ENCODE assay signal across 1 cellular context in the genomic region with DNA sequence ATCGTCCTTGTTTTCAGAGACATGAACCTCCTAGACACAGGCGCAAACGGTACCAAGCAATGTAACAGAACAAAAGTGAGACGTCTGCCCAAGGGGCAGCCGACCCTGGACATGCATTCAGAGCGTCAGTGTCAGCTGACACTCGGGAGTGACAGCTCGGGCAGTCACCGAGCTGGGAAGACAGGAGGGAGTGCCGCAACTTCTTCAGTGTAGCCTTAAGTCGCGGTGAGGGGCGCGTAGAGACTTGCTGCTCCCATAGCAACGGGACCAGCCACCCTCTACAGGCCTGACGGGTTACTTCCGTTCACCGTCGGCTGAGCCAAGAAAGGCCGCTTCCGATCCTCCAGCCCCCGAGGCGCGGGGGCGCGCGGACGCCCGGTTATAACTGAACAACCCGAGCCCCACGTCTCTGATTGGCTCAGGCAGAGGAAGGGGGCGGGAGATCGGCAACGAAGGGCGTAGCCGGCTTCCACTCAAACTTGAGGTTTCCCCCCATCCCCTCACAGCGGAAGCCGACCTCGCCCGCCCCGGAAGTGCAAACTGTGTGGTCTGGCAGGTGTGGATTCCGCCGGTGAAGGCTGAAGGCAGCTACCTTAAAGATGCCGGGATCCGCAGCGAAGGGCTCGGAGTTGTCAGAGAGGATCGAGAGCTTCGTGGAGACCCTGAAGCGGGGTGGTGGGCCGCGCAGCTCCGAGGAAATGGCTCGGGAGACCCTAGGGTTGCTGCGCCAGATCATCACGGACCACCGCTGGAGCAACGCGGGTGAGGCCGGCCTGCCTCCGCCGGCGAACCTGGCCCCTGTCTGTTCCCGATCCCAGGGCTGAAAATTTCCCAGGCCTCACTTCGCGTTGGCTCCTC.
TF ChIP-seq lines count a peak whose summit lies in the region.

EIF2B2 (plus strand) TSS at position 530 of the 858 bp plus-strand sequence; CDS start at position 600, 70 bp downstream.

TF ChIP-seq in A549, 52 proteins besides CTCF, POLR2A, EP300 and RAD21 (continued from another document):
- TF ChIP-seq NFE2L2 (conservative IDR thresholded peaks at IDR 0.05; ENCODE audit: low read length): no peak
- TF ChIP-seq CBX8 (IDR thresholded peaks at IDR 0.05): no peak
- TF ChIP-seq MAFK (IDR thresholded peaks at IDR 0.05; ENCODE audit: partially characterized antibody): no peak
- TF ChIP-seq EHMT2 (IDR thresholded peaks at IDR 0.05; ENCODE audit: low read depth): no peak
- TF ChIP-seq GATA3 (IDR thresholded peaks at IDR 0.05; ENCODE audit: borderline replicate concordance): no peak
- TF ChIP-seq RARB (CRISPR knock-in tag; IDR thresholded peaks at IDR 0.05): no peak
